In genomic region chr12:3298603-3299002, GRCh38 we compare ENCODE assay signal across 24 cellular contexts.
"Had no signal": no experiment of that assay in that cellular context is flagged by ENCODE, and none has a peak within 500 bp of the region (broad histone marks: within the 10 kb centered on the region; RNA-seq: fewer than 3 reads in every experiment).

No MANE protein-coding gene starts in this region.

- H3K27me3 ChIP-seq: ovary, right lobe of liver, thyroid gland, vagina had no signal

- H3K27ac ChIP-seq: neural progenitor cell, ovary, parathyroid adenoma, psoas muscle, right lobe of liver, sigmoid colon, stomach, thoracic aorta, thyroid gland, tibial nerve, upper lobe of left lung, vagina had no signal

- H3K4me3 ChIP-seq: neural progenitor cell, ovary, psoas muscle, right lobe of liver, sigmoid colon, stomach, thoracic aorta, thyroid gland, tibial nerve, upper lobe of left lung, vagina had no signal

- DNase-seq: occipital lobe; ovary; posterior cingulate gyrus; psoas muscle; right cardiac atrium; right lobe of liver; sigmoid colon; small intestine; stimulated activated CD4-positive, alpha-beta T cell treated with anti-CD3 and anti-CD28 coated beads, Interleukin-15, amount 100 ng/mL, for 24 hours; stimulated activated CD4-positive, alpha-beta T cell treated with anti-CD3 and anti-CD28 coated beads, Interleukin-2, amount 100 ng/mL, for 24 hours; stimulated activated CD4-positive, alpha-beta T cell treated with anti-CD3 and anti-CD28 coated beads, Interleukin-2, amount 100 ng/mL, for 48 hours; stimulated activated CD4-positive, alpha-beta T cell treated with anti-CD3 and anti-CD28 coated beads, Interleukin-4, amount 100 ng/mL, for 24 hours; stimulated activated naive B cell treated with anti-CD40 and anti-IgM and Interleukin-4, amounts not matched to agents 10 μg/mL and 1 μg/mL and 100 μg/mL, for 72 hours; stimulated activated naive CD4-positive, alpha-beta T cell treated with Interleukin-2 at 50 U/mL for 16 hours; stomach; thyroid gland; trophoblast cell had no signal

- H3K9ac ChIP-seq: neural progenitor cell, parathyroid adenoma had no signal

- H3K4me1 ChIP-seq: neural progenitor cell had no signal

- H3K36me3 ChIP-seq: neural progenitor cell, ovary, right lobe of liver, sigmoid colon, stomach, thoracic aorta, thyroid gland, tibial nerve, upper lobe of left lung, vagina had no signal

- H3K9me3 ChIP-seq: ovary, psoas muscle, right lobe of liver, sigmoid colon, stomach, thoracic aorta, thyroid gland, tibial nerve, upper lobe of left lung, vagina had no signal

- H3K4me2 ChIP-seq: neural progenitor cell had no signal

- H2AFZ ChIP-seq: neural progenitor cell, parathyroid adenoma had no signal

- ATAC-seq: psoas muscle; right cardiac atrium; right lobe of liver; stimulated activated effector memory CD8-positive, alpha-beta T cell treated with anti-CD3 and anti-CD28 coated beads, Interleukin-12 subunit alpha, Interleukin-12 subunit beta, amount 100 ng/mL, for 72 hours; stimulated activated naive B cell treated with anti-CD40 and anti-IgM and Interleukin-4, amounts not matched to agents 10 μg/mL and 1 μg/mL and 100 μg/mL, for 72 hours had no signal
